Comparison of ENCODE assay signal across 2 cellular contexts in the genomic region with DNA sequence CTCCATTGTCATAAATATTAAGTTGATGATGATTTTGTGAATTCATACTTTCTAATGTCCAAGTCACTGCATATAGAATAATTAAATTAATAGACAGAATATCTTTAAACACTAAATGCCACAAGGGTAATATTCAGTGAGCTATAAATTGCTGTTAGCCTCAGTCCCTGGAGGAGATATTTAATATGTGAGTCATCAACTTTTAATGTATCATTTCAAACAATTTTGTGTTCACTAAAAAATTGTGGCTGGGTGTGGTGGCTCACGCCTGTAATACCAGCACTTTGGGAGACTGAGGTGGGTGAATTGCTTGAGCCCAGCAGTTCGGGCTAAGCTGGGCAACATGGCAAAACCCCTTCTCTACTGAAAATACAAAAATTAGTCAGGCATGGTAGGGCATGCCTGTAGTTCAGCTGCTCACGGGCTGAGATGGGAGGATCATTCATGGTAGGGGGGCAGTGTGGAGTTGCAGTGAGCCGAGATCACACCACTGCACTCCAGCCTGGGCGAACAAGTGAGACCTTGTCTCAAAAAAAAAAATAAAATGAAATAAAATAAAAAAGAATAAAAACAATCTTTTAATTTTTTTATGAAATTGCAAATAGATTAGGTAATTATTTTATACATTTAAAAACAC.
TF ChIP-seq lines count a peak whose summit lies in the region.

No MANE protein-coding gene starts in this region.

TF ChIP-seq in A549, 52 proteins besides CTCF, POLR2A, EP300 and RAD21:
- no peak for TF ChIP-seq ZFP36 (IDR thresholded peaks at IDR 0.05; ENCODE audit: borderline replicate concordance, partially characterized antibody)
- no peak for TF ChIP-seq CBX2 (IDR thresholded peaks at IDR 0.05; ENCODE audit: borderline replicate concordance, low read depth)
- TF ChIP-seq, protein P1, sequence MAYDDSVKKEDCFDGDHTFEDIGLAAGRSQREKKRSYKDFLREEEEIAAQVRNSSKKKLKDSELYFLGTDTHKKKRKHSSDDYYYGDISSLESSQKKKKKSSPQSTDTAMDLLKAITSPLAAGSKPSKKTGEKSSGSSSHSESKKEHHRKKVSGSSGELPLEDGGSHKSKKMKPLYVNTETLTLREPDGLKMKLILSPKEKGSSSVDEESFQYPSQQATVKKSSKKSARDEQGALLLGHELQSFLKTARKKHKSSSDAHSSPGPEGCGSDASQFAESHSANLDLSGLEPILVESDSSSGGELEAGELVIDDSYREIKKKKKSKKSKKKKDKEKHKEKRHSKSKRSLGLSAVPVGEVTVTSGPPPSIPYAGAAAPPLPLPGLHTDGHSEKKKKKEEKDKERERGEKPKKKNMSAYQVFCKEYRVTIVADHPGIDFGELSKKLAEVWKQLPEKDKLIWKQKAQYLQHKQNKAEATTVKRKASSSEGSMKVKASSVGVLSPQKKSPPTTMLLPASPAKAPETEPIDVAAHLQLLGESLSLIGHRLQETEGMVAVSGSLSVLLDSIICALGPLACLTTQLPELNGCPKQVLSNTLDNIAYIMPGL (CRISPR knock-in tag; IDR thresholded peaks at IDR 0.05; ENCODE audit: borderline replicate concordance), result no peak
- TF ChIP-seq HEYL (CRISPR knock-in tag; IDR thresholded peaks at IDR 0.05), result no peak
- no peak for TF ChIP-seq CHD2 (IDR thresholded peaks at IDR 0.05; ENCODE audit: low read length, partially characterized antibody)
- TF ChIP-seq, protein P2, sequence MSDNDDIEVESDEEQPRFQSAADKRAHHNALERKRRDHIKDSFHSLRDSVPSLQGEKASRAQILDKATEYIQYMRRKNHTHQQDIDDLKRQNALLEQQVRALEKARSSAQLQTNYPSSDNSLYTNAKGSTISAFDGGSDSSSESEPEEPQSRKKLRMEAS (IDR thresholded peaks at IDR 0.05), result no peak
- TF ChIP-seq ZC3H11A (IDR thresholded peaks at IDR 0.05), result no peak
- TF ChIP-seq, protein P3, sequence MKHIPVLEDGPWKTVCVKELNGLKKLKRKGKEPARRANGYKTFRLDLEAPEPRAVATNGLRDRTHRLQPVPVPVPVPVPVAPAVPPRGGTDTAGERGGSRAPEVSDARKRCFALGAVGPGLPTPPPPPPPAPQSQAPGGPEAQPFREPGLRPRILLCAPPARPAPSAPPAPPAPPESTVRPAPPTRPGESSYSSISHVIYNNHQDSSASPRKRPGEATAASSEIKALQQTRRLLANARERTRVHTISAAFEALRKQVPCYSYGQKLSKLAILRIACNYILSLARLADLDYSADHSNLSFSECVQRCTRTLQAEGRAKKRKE (CRISPR knock-in tag; IDR thresholded peaks at IDR 0.05; ENCODE audit: low read depth), result no peak
- no peak for TF ChIP-seq JUNB (IDR thresholded peaks at IDR 0.05)
- TF ChIP-seq CBX8 (IDR thresholded peaks at IDR 0.05), result no peak

TF ChIP-seq in endothelial cell of umbilical vein, 7 proteins besides CTCF, POLR2A, EP300 and RAD21:
- TF ChIP-seq EZH2 (IDR thresholded peaks at IDR 0.05; ENCODE audit: borderline replicate concordance, low read depth, low read length, severe bottlenecking) (no peak), GATA2 (IDR thresholded peaks at IDR 0.05; ENCODE audit: insufficient read depth, insufficient read length, low read depth, low read length) (no peak), POLR2AphosphoS5 (IDR thresholded peaks at IDR 0.05; ENCODE audit: insufficient read depth, low read depth, low read length) (no peak), JUN (IDR thresholded peaks at IDR 0.05; ENCODE audit: borderline replicate concordance, insufficient read depth, insufficient read length, low read depth) (no peak), FOS (IDR thresholded peaks at IDR 0.05; ENCODE audit: borderline replicate concordance, insufficient read depth, low read length) (no peak), MYC (IDR thresholded peaks at IDR 0.05; ENCODE audit: low read depth, low read length) (no peak)
- TF ChIP-seq, protein P2 (IDR thresholded peaks at IDR 0.05; ENCODE audit: insufficient read depth, insufficient read length), result no peak
